Comparison of ENCODE assay signal across 13 cellular contexts in the genomic region with DNA sequence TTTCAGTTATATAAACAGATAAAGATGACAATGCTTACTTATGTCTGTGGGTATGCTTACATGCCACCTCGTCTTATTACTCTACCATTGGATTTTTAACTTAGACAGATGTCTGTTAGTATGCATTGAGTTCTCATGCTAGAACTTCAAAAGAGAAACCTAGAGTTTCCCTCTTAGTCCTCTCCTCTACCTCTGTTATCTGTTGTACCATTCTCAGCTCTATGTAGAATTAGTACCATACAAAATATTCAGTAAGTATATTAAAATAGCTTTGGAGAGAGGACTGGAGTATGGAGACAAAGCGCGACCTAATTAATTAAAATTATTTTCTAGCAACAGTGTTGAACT.
A peak's percentile ranks its signal among the peaks of the same experiment; 100 is the strongest.
DNase-seq lines count a peak whose midpoint lies in the region; ATAC-seq and TF ChIP-seq lines count a peak whose summit lies in the region.
"Had no signal": no experiment of that assay in that cellular context is flagged by ENCODE, and none has a peak within 500 bp of the region (broad histone marks: within the 10 kb centered on the region; RNA-seq: fewer than 3 reads in every experiment).

No MANE protein-coding gene starts in this region.

- TF ChIP-seq CTCF in KMS-11 (conservative IDR thresholded peaks at IDR 0.05; ENCODE audit: low read depth, low read length), result no peak
- TF ChIP-seq CTCF in chondrocyte (IDR thresholded peaks at IDR 0.05), result no peak
- TF ChIP-seq CTCF in BE2C (IDR thresholded peaks at IDR 0.05; ENCODE audit: low read depth, low read length), result no peak

- H3K27ac Mint-ChIP-seq in chondrocyte (ENCODE audit: unreplicated experiment), result no peak overlapping the region

- no peaks in the 10 kb centered on the region for H3K27me3 Mint-ChIP-seq in chondrocyte (ENCODE audit: low read depth)

- peak overlapping the region; percentile 27; the same call in 1 of the 2 replicates for H3K27ac ChIP-seq in KMS-11

- H4K20me1 ChIP-seq in KMS-11 (ENCODE audit: insufficient read depth), result no peaks in the 10 kb centered on the region

- no peak overlapping the region for H2AFZ ChIP-seq in KMS-11 (ENCODE audit: low read depth)

- H3K27me3 ChIP-seq in KMS-11 (ENCODE audit: insufficient read depth, low read depth) (no peaks in the 10 kb centered on the region), BE2C (no peaks in the 10 kb centered on the region)

- ATAC-seq in GM18858 (IDR thresholded peaks at IDR 0.05; ENCODE audit: unreplicated experiment) (peak; percentile 29), GM21526 (IDR thresholded peaks at IDR 0.05; ENCODE audit: low FRiP score, unreplicated experiment) (peak; percentile 45), HG03039 (IDR thresholded peaks at IDR 0.05; ENCODE audit: unreplicated experiment) (peak; percentile 33)

- H3K9me3 Mint-ChIP-seq in chondrocyte (ENCODE audit: low read depth), result no peaks in the 10 kb centered on the region

- H3K4me3 ChIP-seq in KMS-11 (IDR thresholded peaks at IDR 0.05; ENCODE audit: insufficient read depth, low read depth, low read length) (no peak overlapping the region), BE2C (ENCODE audit: low read depth, low read length) (no peak overlapping the region)
- H3K4me3 ChIP-seq: lung had no signal

- H3K4me1 ChIP-seq in KMS-11 (ENCODE audit: low read depth, poor library complexity, severe bottlenecking) (peaks cover 46% of the 10 kb centered on the region), BE2C (peaks cover 12% of the 10 kb centered on the region)

- H3K4me3 Mint-ChIP-seq in chondrocyte (ENCODE audit: unreplicated experiment), result no peak overlapping the region

- H3K9me3 ChIP-seq in BE2C, result no peaks in the 10 kb centered on the region

- H3K4me1 Mint-ChIP-seq in chondrocyte (ENCODE audit: low read depth), result peaks cover 5% of the 10 kb centered on the region

- no peaks in the 10 kb centered on the region; the same call in 1 of the 2 replicates for H3K79me2 ChIP-seq in KMS-11 (ENCODE audit: insufficient read depth, low read depth)

- DNase-seq in chondrocyte (ENCODE audit: low spot score) (no peak), SIG-M5 (lab: John Stamatoyannopoulos, UW) (no peak), foreskin melanocyte (no peak), BE2C (no peak)
- DNase-seq: activated gamma-delta T cell; NCI-H1694 treated with DMSO at 0.1 percent for 48 hours; nucleus accumbens; stimulated activated CD8-positive, alpha-beta memory T cell treated with anti-CD3 and anti-CD28 coated beads, Interleukin-4, amount 100 ng/mL, for 48 hours had no signal

- H3K36me3 ChIP-seq in KMS-11 (ENCODE audit: insufficient read depth) (no peaks in the 10 kb centered on the region), BE2C (no peaks in the 10 kb centered on the region)

- no peak overlapping the region for H3K9ac ChIP-seq in KMS-11

- H3K4me2 ChIP-seq in KMS-11, result peak overlapping the region; percentile 58

- no peaks in the 10 kb centered on the region for H3K36me3 Mint-ChIP-seq in chondrocyte (ENCODE audit: low read depth)
